ENCODE assay signal across 12 cellular contexts in genomic region chr18:8507361-8507760, GRCh38.
DNase-seq lines count a peak whose midpoint lies in the region; ATAC-seq and TF ChIP-seq lines count a peak whose summit lies in the region.
"Had no signal": no experiment of that assay in that cellular context is flagged by ENCODE, and none has a peak within 500 bp of the region (broad histone marks: within the 10 kb centered on the region; RNA-seq: fewer than 3 reads in every experiment).

No MANE protein-coding gene starts in this region.

- H3K9me3 ChIP-seq in RWPE2 (ENCODE audit: severe bottlenecking) = no peaks in the 10 kb centered on the region
- H3K9me3 ChIP-seq: vagina had no signal

- H3K36me3 ChIP-seq in RWPE2 (ENCODE audit: low read depth) = no peaks in the 10 kb centered on the region
- H3K36me3 ChIP-seq: vagina had no signal

- no peak for DNase-seq in AG09309 (ENCODE audit: low read depth)
- DNase-seq in GM12865 (ENCODE audit: low read depth) = no peak
- no peak for DNase-seq in RWPE2 (ENCODE audit: low spot score)
- DNase-seq in fibroblast of villous mesenchyme (ENCODE audit: low read depth) = peak; percentile 10
- DNase-seq in NCI-H2227 treated with DMSO at 0.1 percent for 48 hours (lab: John Stamatoyannopoulos, UW) = no peak
- no peak for DNase-seq in ACHN
- DNase-seq in GM19238 (ENCODE audit: insufficient read length, low spot score) = no peak
- DNase-seq: activated T-cell treated with anti-CD3 and anti-CD28 coated beads, Interleukin-2, amount 50 U/mL, for 4 hours; NCI-H510A treated with DMSO at 0.1 percent for 48 hours had no signal

- H3K27me3 ChIP-seq in RWPE2 (ENCODE audit: insufficient read depth, poor library complexity, severe bottlenecking) = no peaks in the 10 kb centered on the region
- H3K27me3 ChIP-seq: vagina had no signal

- in situ Hi-C loops in ACHN (cut with HindIII; ENCODE audit: low pct_ligation_motif_present, low pct_unique_long_range_greater_than_20kb, low sequenced_read_pairs) = no loop called here

- H3K4me3 ChIP-seq in AG09309 (ENCODE audit: control insufficient read depth, low read depth, low read length) = no peak overlapping the region
- H3K4me3 ChIP-seq in GM12865 (ENCODE audit: low read depth, low read length) = no peak overlapping the region
- H3K4me3 ChIP-seq in RWPE2 (ENCODE audit: severe bottlenecking) = no peak overlapping the region
- H3K4me3 ChIP-seq in fibroblast of villous mesenchyme (ENCODE audit: low read depth, low read length) = no peak overlapping the region
- H3K4me3 ChIP-seq: vagina had no signal

- H3K4me1 ChIP-seq in RWPE2 (ENCODE audit: insufficient read depth, poor library complexity, severe bottlenecking) = no peaks in the 10 kb centered on the region
- H3K4me1 ChIP-seq: parathyroid adenoma, vagina had no signal

- peak; percentile 38 for TF ChIP-seq CTCF in AG09309 (IDR thresholded peaks at IDR 0.05; ENCODE audit: control insufficient read depth, insufficient read depth, low read depth, low read length, missing control alignments)
- TF ChIP-seq CTCF in GM12865 (IDR thresholded peaks at IDR 0.05; ENCODE audit: insufficient read depth, low read depth, low read length, missing control alignments) = peak; percentile 40
- peak; percentile 19 for TF ChIP-seq CTCF in RWPE2 (IDR thresholded peaks at IDR 0.05; ENCODE audit: poor library complexity, severe bottlenecking)
- peak; percentile 51 for TF ChIP-seq CTCF in fibroblast of villous mesenchyme (IDR thresholded peaks at IDR 0.05; ENCODE audit: insufficient read depth, low read depth, low read length)

- ATAC-seq in RWPE2 (ENCODE audit: low read depth) (no peak), GM19023 (IDR thresholded peaks at IDR 0.05; ENCODE audit: unreplicated experiment) (no peak)
- ATAC-seq: activated T-cell treated with anti-CD3 and anti-CD28 coated beads, Interleukin-2, amount 50 U/mL, for 4 hours had no signal

- H3K27ac ChIP-seq in RWPE2 (ENCODE audit: poor library complexity, severe bottlenecking) = no peak overlapping the region
- H3K27ac ChIP-seq: parathyroid adenoma, vagina had no signal
